ENCODE assay signal across 24 cellular contexts in the genomic region with DNA sequence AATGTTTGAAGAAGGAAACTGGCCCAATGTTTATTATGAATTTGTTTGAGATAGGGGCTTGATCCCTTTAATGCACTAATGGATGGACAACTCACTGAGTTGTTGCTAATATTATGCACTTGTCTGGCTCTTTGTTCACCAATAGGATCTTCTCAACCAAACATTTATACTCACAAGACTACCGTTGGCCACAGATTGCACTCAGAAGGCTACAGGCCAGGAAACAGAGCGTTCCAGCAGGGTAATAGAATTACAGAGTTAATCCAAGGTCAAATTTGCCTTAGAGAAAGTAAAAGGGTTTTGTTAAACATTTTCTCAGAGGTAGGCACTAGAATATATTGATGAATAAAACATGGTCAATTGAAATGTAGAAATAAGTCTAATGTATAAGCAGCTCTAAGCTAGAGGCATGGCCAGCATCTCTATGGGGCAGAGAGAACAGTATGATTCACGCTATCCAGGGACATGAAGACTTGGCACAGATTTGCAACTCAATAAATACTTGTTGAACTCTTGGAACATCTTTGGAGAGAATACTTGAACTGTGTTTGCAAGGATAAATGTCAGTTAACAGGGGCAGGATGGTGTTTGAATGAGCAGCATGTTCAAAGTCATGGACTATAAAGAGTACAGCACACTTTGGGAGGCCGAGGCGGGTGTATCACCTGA.
"Had no signal": no experiment of that assay in that cellular context is flagged by ENCODE, and none has a peak within 500 bp of the region (broad histone marks: within the 10 kb centered on the region; RNA-seq: fewer than 3 reads in every experiment).

No MANE protein-coding gene starts in this region.

- H3K27me3 ChIP-seq: heart left ventricle, neural progenitor cell, neutrophil, right lobe of liver, tibial nerve, uterus had no signal

- H3K4me3 ChIP-seq: heart left ventricle, lower lobe of right lung, neural progenitor cell, right lobe of liver, smooth muscle cell, tibial nerve, uterus had no signal

- DNase-seq: heart left ventricle; immature natural killer cell; kidney; lower lobe of right lung; mammary epithelial cell; mesenchymal stem cell; naive thymus-derived CD8-positive, alpha-beta T cell; nephron progenitor cell; occipital lobe; retina; right lobe of liver; stimulated activated CD4-positive, alpha-beta T cell treated with anti-CD3 and anti-CD28 coated beads, Interleukin-1b, Interleukin-23, amount 100 ng/mL, for 48 hours; stimulated activated CD4-positive, alpha-beta T cell treated with anti-CD3 and anti-CD28 coated beads, Interleukin-2, amount 100 ng/mL, for 48 hours; stimulated activated CD4-positive, alpha-beta T cell treated with anti-CD3 and anti-CD28 coated beads, Interleukin-4, amount 100 ng/mL, for 4 hours; stimulated activated CD8-positive, alpha-beta memory T cell treated with anti-CD3 and anti-CD28 coated beads, Interleukin-4, amount 100 ng/mL, for 48 hours; stimulated activated naive CD4-positive, alpha-beta T cell treated with Interleukin-2 at 50 U/mL for 16 hours; stimulated activated naive CD8-positive, alpha-beta T cell treated with anti-CD3 and anti-CD28 coated beads, Interleukin-15, amount 100 ng/mL, for 72 hours; uterus had no signal

- H3K4me1 ChIP-seq: heart left ventricle, lower lobe of right lung, neural progenitor cell, parathyroid adenoma, right lobe of liver, tibial nerve, uterus had no signal

- H3K27ac ChIP-seq: heart left ventricle, lower lobe of right lung, neural progenitor cell, neutrophil, parathyroid adenoma, right lobe of liver, tibial nerve, uterus had no signal

- H3K9me3 ChIP-seq: heart left ventricle, lower lobe of right lung, neutrophil, right lobe of liver, tibial nerve, uterus had no signal

- ATAC-seq: lower lobe of right lung; naive thymus-derived CD8-positive, alpha-beta T cell; right lobe of liver; stimulated activated memory B cell treated with anti-CD40 and anti-IgM and Interleukin-4, amounts not matched to agents 10 μg/mL and 1 μg/mL and 100 μg/mL, for 72 hours; stimulated activated naive CD8-positive, alpha-beta T cell treated with anti-CD3 and anti-CD28 coated beads, Interleukin-15, amount 100 ng/mL, for 72 hours had no signal
